Comparison of ENCODE assay signal across 18 cellular contexts in the genomic region with DNA sequence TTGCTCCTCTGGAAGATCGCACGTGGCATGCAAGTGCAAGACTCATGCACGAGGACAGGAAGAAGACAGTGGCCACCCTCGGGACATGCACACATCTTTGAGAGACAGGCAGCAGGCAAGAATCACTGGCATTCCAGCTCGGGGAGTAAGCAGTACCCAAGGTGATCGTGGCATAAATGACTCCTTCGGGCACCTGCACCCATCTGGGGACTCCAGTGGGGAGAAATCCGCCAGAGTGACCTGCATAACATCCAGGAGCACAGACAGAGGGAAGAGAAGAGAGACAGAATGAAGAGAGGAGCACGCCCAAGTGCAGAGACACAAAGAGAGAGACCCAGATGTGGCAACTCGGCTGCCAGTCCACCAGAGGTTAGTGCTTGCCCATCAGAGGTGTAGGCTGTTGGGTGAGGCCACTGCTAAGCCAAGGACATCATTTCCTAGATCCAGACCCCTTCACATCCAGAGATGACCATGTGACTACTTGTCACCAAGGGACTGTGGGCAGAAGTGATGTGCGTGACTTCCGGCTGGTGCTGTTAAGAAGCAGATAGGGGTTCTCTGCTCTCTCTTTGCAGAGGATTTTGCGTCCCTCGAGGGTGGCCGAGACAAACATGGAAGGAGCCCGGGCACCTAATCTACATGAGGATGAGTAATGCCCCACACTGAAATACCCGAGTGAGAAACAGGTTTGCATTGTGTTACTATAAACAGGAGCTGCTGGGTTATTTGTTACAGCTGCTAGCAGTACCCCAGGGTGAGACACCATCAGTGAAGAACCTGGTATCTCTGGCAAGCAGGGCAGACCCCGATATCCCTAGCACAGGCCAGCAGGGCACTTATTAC.
DNase-seq lines count a peak whose midpoint lies in the region; ATAC-seq and TF ChIP-seq lines count a peak whose summit lies in the region.
"Had no signal": no experiment of that assay in that cellular context is flagged by ENCODE, and none has a peak within 500 bp of the region (broad histone marks: within the 10 kb centered on the region; RNA-seq: fewer than 3 reads in every experiment).

No MANE protein-coding gene starts in this region.

- H4K12ac ChIP-seq in trophoblast cell (ENCODE audit: low read depth, low read length): no peak overlapping the region

- H2BK120ac ChIP-seq in trophoblast cell (ENCODE audit: insufficient read depth, low read length, poor library complexity): peak overlapping the region; percentile 65

- H3K18ac ChIP-seq in trophoblast cell (ENCODE audit: low read length): peak overlapping the region; percentile 27

- H3K9me3 Mint-ChIP-seq in Caco-2 (ENCODE audit: unreplicated experiment): peaks cover 12% of the 10 kb centered on the region
- no peaks in the 10 kb centered on the region for H3K9me3 Mint-ChIP-seq in CD8-positive, alpha-beta memory T cell
- no peaks in the 10 kb centered on the region for H3K9me3 Mint-ChIP-seq in activated T-helper 17 cell treated with anti-CD3 and anti-CD28 coated beads, Interleukin-2, amount 50 U/mL, for 72 hours

- H3K23ac ChIP-seq in trophoblast cell (ENCODE audit: low read length): no peak overlapping the region

- POLR2A ChIA-PET in Caco-2 (lab: Charles Lee): no interaction called here
- POLR2A ChIA-PET in CD8-positive, alpha-beta memory T cell (lab: Charles Lee): no interaction called here

- intact Hi-C loops in left cardiac atrium (cut with DNase I) (no loop called here), heart right ventricle (cut with DNase I) (no loop called here), Caco-2 (cut with micrococcal nuclease; ENCODE audit: unreplicated experiment) (no loop called here)

- no peaks in the 10 kb centered on the region for H3K36me3 Mint-ChIP-seq in Caco-2 (ENCODE audit: insufficient read depth, unreplicated experiment)
- no peaks in the 10 kb centered on the region for H3K36me3 Mint-ChIP-seq in CD8-positive, alpha-beta memory T cell
- H3K36me3 Mint-ChIP-seq in activated T-helper 17 cell treated with anti-CD3 and anti-CD28 coated beads, Interleukin-2, amount 50 U/mL, for 72 hours (ENCODE audit: low read depth): no peaks in the 10 kb centered on the region

- no peak overlapping the region for H3K4ac ChIP-seq in trophoblast cell (ENCODE audit: low read depth, low read length)

- H3K27me3 Mint-ChIP-seq in Caco-2 (ENCODE audit: insufficient read depth, unreplicated experiment): no peaks in the 10 kb centered on the region
- H3K27me3 Mint-ChIP-seq in CD8-positive, alpha-beta memory T cell: peaks cover 6 to 16% of the 10 kb centered on the region in 2 donors
- peaks cover 15% of the 10 kb centered on the region for H3K27me3 Mint-ChIP-seq in activated T-helper 17 cell treated with anti-CD3 and anti-CD28 coated beads, Interleukin-2, amount 50 U/mL, for 72 hours

- peak overlapping the region; percentile 23 for H2BK5ac ChIP-seq in trophoblast cell (ENCODE audit: low read depth, low read length, poor library complexity)

- no peak overlapping the region for H4K8ac ChIP-seq in trophoblast cell (ENCODE audit: low read depth, low read length)

- H2AK5ac ChIP-seq in trophoblast cell (ENCODE audit: low read length): no peak overlapping the region

- H3K79me2 ChIP-seq in trophoblast cell (ENCODE audit: control insufficient read depth, insufficient read depth, low read length, poor library complexity): peaks cover 1% of the 10 kb centered on the region

- H3K4me3 Mint-ChIP-seq in Caco-2 (ENCODE audit: unreplicated experiment): no peak overlapping the region
- no peak overlapping the region for H3K4me3 Mint-ChIP-seq in CD8-positive, alpha-beta memory T cell
- no peak overlapping the region for H3K4me3 Mint-ChIP-seq in activated T-helper 17 cell treated with anti-CD3 and anti-CD28 coated beads, Interleukin-2, amount 50 U/mL, for 72 hours

- H3K4me3 ChIP-seq in heart right ventricle (no peak overlapping the region), epithelial cell of esophagus (ENCODE audit: low read length) (no peak overlapping the region), trophoblast cell (ENCODE audit: low read depth, low read length) (no peak overlapping the region), Caco-2 (ENCODE audit: low read depth, low read length) (no peak overlapping the region)
- no peak overlapping the region for H3K4me3 ChIP-seq in CD8-positive, alpha-beta memory T cell (ENCODE audit: low read length)
- H3K4me3 ChIP-seq: BLaER1 treated with 17β-estradiol and CSF1 and Interleukin-3, amounts not matched to agents 10 nM and 100 nM; GM12878 had no signal

- peaks cover 28% of the 10 kb centered on the region for H3K79me1 ChIP-seq in trophoblast cell (ENCODE audit: low read length)

- H3K4me1 ChIP-seq in heart right ventricle: peaks cover 0 to 30% (median 0%) of the 10 kb centered on the region in 9 donors
- H3K4me1 ChIP-seq in trophoblast cell (ENCODE audit: control insufficient read depth in 1 of 2, insufficient read depth in 2 of 2, low read length in 2 of 2): peaks cover 21 to 36% of the 10 kb centered on the region in 2 experiments
- H3K4me1 ChIP-seq in Caco-2: peaks cover 19% of the 10 kb centered on the region
- no peaks in the 10 kb centered on the region for H3K4me1 ChIP-seq in CD8-positive, alpha-beta memory T cell (ENCODE audit: insufficient read depth, low read length)
- H3K4me1 ChIP-seq: BLaER1 treated with 17β-estradiol and CSF1 and Interleukin-3, amounts not matched to agents 10 nM and 100 nM had no signal

- no TSS peak for BruUV-seq in Caco-2 (replicated peaks; lab: Mats Ljungman, UMichigan)

- no peak overlapping the region for H3K27ac Mint-ChIP-seq in Caco-2 (ENCODE audit: unreplicated experiment)
- H3K27ac Mint-ChIP-seq in CD8-positive, alpha-beta memory T cell: no peak overlapping the region
- no peak overlapping the region for H3K27ac Mint-ChIP-seq in activated T-helper 17 cell treated with anti-CD3 and anti-CD28 coated beads, Interleukin-2, amount 50 U/mL, for 72 hours

- ATAC-seq in left cardiac atrium (no peak), heart right ventricle (no peak)
- no peak for ATAC-seq in activated T-helper 17 cell treated with anti-CD3 and anti-CD28 coated beads, Interleukin-2, amount 50 U/mL, for 72 hours (replicated peaks)
- ATAC-seq: GM12878 had no signal

- peak overlapping the region; percentile 81 for H2BK12ac ChIP-seq in trophoblast cell (ENCODE audit: low read length)

- no peak overlapping the region for H2AFZ ChIP-seq in trophoblast cell (ENCODE audit: insufficient read depth, low read length, poor library complexity)

- H4K91ac ChIP-seq in trophoblast cell (ENCODE audit: low read depth, low read length): peak overlapping the region; percentile 87

- H3K14ac ChIP-seq in trophoblast cell (ENCODE audit: low read length): peak overlapping the region; percentile 18

- no peaks in the 10 kb centered on the region for H3K27me3 ChIP-seq in heart right ventricle
- H3K27me3 ChIP-seq in trophoblast cell (ENCODE audit: insufficient read depth, low read length): no peaks in the 10 kb centered on the region
- H3K27me3 ChIP-seq in Caco-2 (replicated peaks; ENCODE audit: control insufficient read depth, insufficient read depth, low read length): no peaks in the 10 kb centered on the region
- no peaks in the 10 kb centered on the region for H3K27me3 ChIP-seq in CD8-positive, alpha-beta memory T cell (ENCODE audit: insufficient read depth, low read length, poor library complexity, severe bottlenecking)
- H3K27me3 ChIP-seq: BLaER1 treated with 17β-estradiol and CSF1 and Interleukin-3, amounts not matched to agents 10 nM and 100 nM had no signal

- no peak for TF ChIP-seq CTCF in heart right ventricle (IDR thresholded peaks at IDR 0.05)
- TF ChIP-seq CTCF in epithelial cell of esophagus (IDR thresholded peaks at IDR 0.05; ENCODE audit: insufficient read depth, low read depth, low read length, missing control alignments): no peak
- TF ChIP-seq CTCF in Caco-2 (IDR thresholded peaks at IDR 0.05; ENCODE audit: insufficient read depth in 1 of 2, low read depth in 1 of 2, low read length in 1 of 2, severe bottlenecking in 1 of 2, unreplicated experiment in 1 of 2): no peak

- DNase-seq in left cardiac atrium (peak; percentile 8), heart right ventricle (no peak), epithelial cell of esophagus (ENCODE audit: low read depth) (peak; percentile 72), trophoblast cell (no peak), Caco-2 (no peak), HT-29 (ENCODE audit: low spot score) (no peak)
- DNase-seq in CD8-positive, alpha-beta memory T cell: no peak
- DNase-seq: DMS79; NCI-H1436; NCI-H2029 treated with DMSO at 0.1 percent for 48 hours; NCI-H526 treated with DMSO at 0.1 percent for 48 hours; NK-92 treated with Interleukin-12 subunit alpha and Interleukin-12 subunit beta, amount 100 ng/mL, for 24 hours; OCI-M1; Right ventricle myocardium superior; SK-N-SH had no signal

- WGBS in heart right ventricle, 2 donors: 92 to 93% methylated on average over 18 of the region's 18 CpGs
- WGBS in trophoblast cell (ENCODE audit: extremely low coverage, insufficient coverage, insufficient read length): no CpG with 5 or more reads among the region's 18 CpGs

- peaks cover 0 to 12% (median 0%) of the 10 kb centered on the region in 9 donors for H3K36me3 ChIP-seq in heart right ventricle
- H3K36me3 ChIP-seq in trophoblast cell (ENCODE audit: control insufficient read depth in 1 of 2, insufficient read depth in 2 of 2, low read length in 2 of 2): peaks cover 14 to 22% of the 10 kb centered on the region in 2 experiments
- no peaks in the 10 kb centered on the region for H3K36me3 ChIP-seq in Caco-2 (ENCODE audit: control insufficient read depth, insufficient read depth, low read length)
- no peaks in the 10 kb centered on the region for H3K36me3 ChIP-seq in CD8-positive, alpha-beta memory T cell (ENCODE audit: insufficient read depth, low read length)
- H3K36me3 ChIP-seq: BLaER1 treated with 17β-estradiol and CSF1 and Interleukin-3, amounts not matched to agents 10 nM and 100 nM had no signal

- CTCF ChIA-PET in Caco-2 (lab: Charles Lee): interaction anchor here (0.5 kb wide), 1 partner anchor 132 kb away, joined by 3 read pairs; no protein-coding TSS in a partner anchor
- CTCF ChIA-PET in CD8-positive, alpha-beta memory T cell (lab: Charles Lee): no interaction called here

- H3K4me2 ChIP-seq in trophoblast cell (ENCODE audit: low read length): no peak overlapping the region
- H3K4me2 ChIP-seq: BLaER1 treated with 17β-estradiol and CSF1 and Interleukin-3, amounts not matched to agents 10 nM and 100 nM; SK-N-SH had no signal

- H3K9me3 ChIP-seq in heart right ventricle: no peaks in the 10 kb centered on the region
- H3K9me3 ChIP-seq in trophoblast cell (ENCODE audit: insufficient read depth, low read depth, low read length): no peaks in the 10 kb centered on the region
- H3K9me3 ChIP-seq in Caco-2: no peaks in the 10 kb centered on the region
- H3K9me3 ChIP-seq in CD8-positive, alpha-beta memory T cell (ENCODE audit: low read length): no peaks in the 10 kb centered on the region
- H3K9me3 ChIP-seq: BLaER1 treated with 17β-estradiol and CSF1 and Interleukin-3, amounts not matched to agents 10 nM and 100 nM; SK-N-SH had no signal

- H3K4me1 Mint-ChIP-seq in Caco-2 (ENCODE audit: low read depth, unreplicated experiment): peaks cover 22% of the 10 kb centered on the region
- no peaks in the 10 kb centered on the region for H3K4me1 Mint-ChIP-seq in CD8-positive, alpha-beta memory T cell
- H3K4me1 Mint-ChIP-seq in activated T-helper 17 cell treated with anti-CD3 and anti-CD28 coated beads, Interleukin-2, amount 50 U/mL, for 72 hours: no peaks in the 10 kb centered on the region

- H3K27ac ChIP-seq in heart right ventricle (peak overlapping the region in 1 of 10 donors; percentile 51), trophoblast cell (ENCODE audit: low read depth, low read length) (peak overlapping the region; percentile 51)
- H3K27ac ChIP-seq in CD8-positive, alpha-beta memory T cell (ENCODE audit: low read depth, low read length): no peak overlapping the region
- H3K27ac ChIP-seq: BLaER1 treated with 17β-estradiol and CSF1 and Interleukin-3, amounts not matched to agents 10 nM and 100 nM had no signal

- no peak overlapping the region for H3K9ac ChIP-seq in trophoblast cell (ENCODE audit: low read length)
- H3K9ac ChIP-seq: BLaER1 treated with 17β-estradiol and CSF1 and Interleukin-3, amounts not matched to agents 10 nM and 100 nM; SK-N-SH had no signal

Comparison
In these comparisons a context has a peak if more than half of its experiments do, and no peak if none do; other contexts are left out.
1. DNase-seq: peak in left cardiac atrium (single experiment) and epithelial cell of esophagus (single experiment); none in heart right ventricle (0 of 2), trophoblast cell (0 of 2), Caco-2 (0 of 2), CD8-positive, alpha-beta memory T cell (0 of 5) and HT-29 (single experiment).